ENCODE assay signal across 20 cellular contexts in the genomic region with DNA sequence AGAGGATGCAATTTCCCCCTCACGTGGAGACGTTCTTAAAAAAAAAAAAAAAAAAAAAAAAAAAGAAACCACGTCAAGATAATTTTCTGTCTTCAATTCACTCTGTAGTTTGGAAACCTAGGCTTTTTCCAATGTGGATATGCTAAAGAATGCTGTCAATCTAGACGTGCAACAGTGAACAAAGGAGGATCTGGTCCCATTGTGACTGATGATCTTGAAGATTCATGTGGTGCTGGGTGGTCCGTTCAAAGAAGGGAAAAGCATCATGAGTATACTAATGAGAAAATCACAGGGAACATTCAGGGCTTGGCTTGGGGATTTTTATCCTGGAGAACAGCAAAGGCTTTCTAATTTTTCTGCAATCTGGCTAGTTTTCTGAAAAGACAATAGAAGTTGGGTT.
A peak's percentile ranks its signal among the peaks of the same experiment; 100 is the strongest.
DNase-seq lines count a peak whose midpoint lies in the region; ATAC-seq and TF ChIP-seq lines count a peak whose summit lies in the region.
"Had no signal": no experiment of that assay in that cellular context is flagged by ENCODE, and none has a peak within 500 bp of the region (broad histone marks: within the 10 kb centered on the region; RNA-seq: fewer than 3 reads in every experiment).

No MANE protein-coding gene starts in this region.

- no peaks in the 10 kb centered on the region for H3K9me2 ChIP-seq in GM23338 (ENCODE audit: insufficient read depth)

- H3F3A ChIP-seq in GM23338 (replicated peaks; ENCODE audit: low read depth) (no peaks in the 10 kb centered on the region), neural progenitor cell (ENCODE audit: low read depth) (no peaks in the 10 kb centered on the region)

- DNase-seq in GM23338 (ENCODE audit: low spot score) (no peak), neural progenitor cell (ENCODE audit: low spot score) (peak; percentile 51), sciatic nerve (ENCODE audit: low spot score) (no peak)
- no peak for DNase-seq in activated T-cell treated with anti-CD3 and anti-CD28 coated beads, Interleukin-2, amount 50 U/mL, for 24 hours
- DNase-seq: AML-193; Caco-2; Calu3; CD4-positive, alpha-beta T cell; CD8-positive, alpha-beta T cell; DMS79; DND-41; EL; GDM1 had no signal

- H3K4me3 ChIP-seq in GM23338 (no peak overlapping the region), neural progenitor cell (no peak overlapping the region)
- H3K4me3 ChIP-seq: A549; BLaER1 treated with 17β-estradiol and CSF1 and Interleukin-3, amounts not matched to agents 10 nM and 100 nM; GM12878 had no signal

- H3K9me3 ChIP-seq in neural progenitor cell (ENCODE audit: low read depth), result no peaks in the 10 kb centered on the region
- H3K9me3 ChIP-seq: A549; BLaER1 treated with 17β-estradiol and CSF1 and Interleukin-3, amounts not matched to agents 10 nM and 100 nM; Caco-2 had no signal

- H3K9me3 Mint-ChIP-seq in GM23338 (no peaks in the 10 kb centered on the region), neural progenitor cell (no peaks in the 10 kb centered on the region)
- H3K9me3 Mint-ChIP-seq in activated T-cell treated with anti-CD3 and anti-CD28 coated beads, Interleukin-2, amount 50 U/mL, for 24 hours, result no peaks in the 10 kb centered on the region
- H3K9me3 Mint-ChIP-seq: CD8-positive, alpha-beta T cell had no signal

- H3K27ac ChIP-seq in GM23338 (ENCODE audit: low read depth) (no peak overlapping the region), neural progenitor cell (no peak overlapping the region)
- H3K27ac ChIP-seq: 22Rv1; A549; BLaER1 treated with 17β-estradiol and CSF1 and Interleukin-3, amounts not matched to agents 10 nM and 100 nM; C4-2B had no signal

- H3K36me3 ChIP-seq in GM23338 (ENCODE audit: insufficient read depth) (no peaks in the 10 kb centered on the region), neural progenitor cell (no peaks in the 10 kb centered on the region)
- H3K36me3 ChIP-seq: BLaER1 treated with 17β-estradiol and CSF1 and Interleukin-3, amounts not matched to agents 10 nM and 100 nM had no signal

- no peak for TF ChIP-seq CTCF in GM23338 (conservative IDR thresholded peaks at IDR 0.05; ENCODE audit: low read depth in 2 of 2)
- no peak for TF ChIP-seq CTCF in neural progenitor cell (IDR thresholded peaks at IDR 0.05)

- no peaks in the 10 kb centered on the region for H3K4me1 ChIP-seq in GM23338 (ENCODE audit: insufficient read depth)
- H3K4me1 ChIP-seq in neural progenitor cell, result peaks cover 7% of the 10 kb centered on the region
- H3K4me1 ChIP-seq: A549 had no signal

- H3K79me2 ChIP-seq in GM23338 (replicated peaks; ENCODE audit: insufficient read depth), result no peaks in the 10 kb centered on the region
- no peaks in the 10 kb centered on the region for H3K79me2 ChIP-seq in neural progenitor cell (ENCODE audit: low read depth)

- ATAC-seq in GM23338 (no peak), sciatic nerve (peak; percentile 45), GM21825 (IDR thresholded peaks at IDR 0.05; ENCODE audit: unreplicated experiment) (no peak)
- ATAC-seq: A549; CD8-positive, alpha-beta T cell; GM12878 had no signal

- H3K27me3 ChIP-seq in GM23338 (ENCODE audit: insufficient read depth) (no peaks in the 10 kb centered on the region), neural progenitor cell (no peaks in the 10 kb centered on the region)
- H3K27me3 ChIP-seq: BLaER1 treated with 17β-estradiol and CSF1 and Interleukin-3, amounts not matched to agents 10 nM and 100 nM had no signal

- no peaks in the 10 kb centered on the region for H3K36me3 Mint-ChIP-seq in GM23338 (ENCODE audit: low read depth)
- no peaks in the 10 kb centered on the region for H3K36me3 Mint-ChIP-seq in neural progenitor cell
- no peaks in the 10 kb centered on the region for H3K36me3 Mint-ChIP-seq in activated T-cell treated with anti-CD3 and anti-CD28 coated beads, Interleukin-2, amount 50 U/mL, for 24 hours (ENCODE audit: low read depth)
- H3K36me3 Mint-ChIP-seq: CD8-positive, alpha-beta T cell had no signal

- no peak overlapping the region for H3K27ac Mint-ChIP-seq in GM23338
- no peak overlapping the region for H3K27ac Mint-ChIP-seq in neural progenitor cell
- no peak overlapping the region for H3K27ac Mint-ChIP-seq in activated T-cell treated with anti-CD3 and anti-CD28 coated beads, Interleukin-2, amount 50 U/mL, for 24 hours
- H3K27ac Mint-ChIP-seq: B cell; CD4-positive, alpha-beta T cell; CD8-positive, alpha-beta T cell had no signal

- no peak overlapping the region for H3K9ac ChIP-seq in neural progenitor cell
- H3K9ac ChIP-seq: BLaER1 treated with 17β-estradiol and CSF1 and Interleukin-3, amounts not matched to agents 10 nM and 100 nM had no signal

- H3K4me2 ChIP-seq in GM23338, result no peak overlapping the region
- no peak overlapping the region for H3K4me2 ChIP-seq in neural progenitor cell
- H3K4me2 ChIP-seq: A549; BLaER1 treated with 17β-estradiol and CSF1 and Interleukin-3, amounts not matched to agents 10 nM and 100 nM had no signal

- intact Hi-C loops in sciatic nerve (cut with DNase I), result no loop called here

- H4K20me1 ChIP-seq in GM23338 (replicated peaks; ENCODE audit: insufficient read depth) (no peaks in the 10 kb centered on the region), neural progenitor cell (ENCODE audit: low read depth) (no peaks in the 10 kb centered on the region)
- H4K20me1 ChIP-seq: BLaER1 treated with 17β-estradiol and CSF1 and Interleukin-3, amounts not matched to agents 10 nM and 100 nM had no signal

- H3K4me1 Mint-ChIP-seq in GM23338 (no peaks in the 10 kb centered on the region), neural progenitor cell (peaks cover 8% of the 10 kb centered on the region)
- H3K4me1 Mint-ChIP-seq in activated T-cell treated with anti-CD3 and anti-CD28 coated beads, Interleukin-2, amount 50 U/mL, for 24 hours (ENCODE audit: low read depth), result no peaks in the 10 kb centered on the region
- H3K4me1 Mint-ChIP-seq: B cell had no signal

- H3K4me3 Mint-ChIP-seq in GM23338 (no peak overlapping the region), neural progenitor cell (no peak overlapping the region)
- no peak overlapping the region for H3K4me3 Mint-ChIP-seq in activated T-cell treated with anti-CD3 and anti-CD28 coated beads, Interleukin-2, amount 50 U/mL, for 24 hours
- H3K4me3 Mint-ChIP-seq: B cell; CD4-positive, alpha-beta T cell; CD8-positive, alpha-beta T cell had no signal

- no peaks in the 10 kb centered on the region for H3K27me3 Mint-ChIP-seq in GM23338 (ENCODE audit: insufficient read depth, low read depth, poor library complexity)
- no peaks in the 10 kb centered on the region for H3K27me3 Mint-ChIP-seq in neural progenitor cell (ENCODE audit: insufficient read depth, low read depth)
- H3K27me3 Mint-ChIP-seq in activated T-cell treated with anti-CD3 and anti-CD28 coated beads, Interleukin-2, amount 50 U/mL, for 24 hours, result no peaks in the 10 kb centered on the region
- H3K27me3 Mint-ChIP-seq: B cell had no signal

- 0 out of 2 replicates have a peak overlapping the region, but pooled peaks have one; percentile 38 for H2AFZ ChIP-seq in GM23338
- no peak overlapping the region for H2AFZ ChIP-seq in neural progenitor cell (replicated peaks)

TF ChIP-seq in GM23338, 12 proteins besides CTCF, POLR2A, EP300 and RAD21 (continues in another document):
- TF ChIP-seq, protein P1, sequence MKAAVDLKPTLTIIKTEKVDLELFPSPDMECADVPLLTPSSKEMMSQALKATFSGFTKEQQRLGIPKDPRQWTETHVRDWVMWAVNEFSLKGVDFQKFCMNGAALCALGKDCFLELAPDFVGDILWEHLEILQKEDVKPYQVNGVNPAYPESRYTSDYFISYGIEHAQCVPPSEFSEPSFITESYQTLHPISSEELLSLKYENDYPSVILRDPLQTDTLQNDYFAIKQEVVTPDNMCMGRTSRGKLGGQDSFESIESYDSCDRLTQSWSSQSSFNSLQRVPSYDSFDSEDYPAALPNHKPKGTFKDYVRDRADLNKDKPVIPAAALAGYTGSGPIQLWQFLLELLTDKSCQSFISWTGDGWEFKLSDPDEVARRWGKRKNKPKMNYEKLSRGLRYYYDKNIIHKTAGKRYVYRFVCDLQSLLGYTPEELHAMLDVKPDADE (IDR thresholded peaks at IDR 0.05), result no peak
- TF ChIP-seq, protein P2, sequence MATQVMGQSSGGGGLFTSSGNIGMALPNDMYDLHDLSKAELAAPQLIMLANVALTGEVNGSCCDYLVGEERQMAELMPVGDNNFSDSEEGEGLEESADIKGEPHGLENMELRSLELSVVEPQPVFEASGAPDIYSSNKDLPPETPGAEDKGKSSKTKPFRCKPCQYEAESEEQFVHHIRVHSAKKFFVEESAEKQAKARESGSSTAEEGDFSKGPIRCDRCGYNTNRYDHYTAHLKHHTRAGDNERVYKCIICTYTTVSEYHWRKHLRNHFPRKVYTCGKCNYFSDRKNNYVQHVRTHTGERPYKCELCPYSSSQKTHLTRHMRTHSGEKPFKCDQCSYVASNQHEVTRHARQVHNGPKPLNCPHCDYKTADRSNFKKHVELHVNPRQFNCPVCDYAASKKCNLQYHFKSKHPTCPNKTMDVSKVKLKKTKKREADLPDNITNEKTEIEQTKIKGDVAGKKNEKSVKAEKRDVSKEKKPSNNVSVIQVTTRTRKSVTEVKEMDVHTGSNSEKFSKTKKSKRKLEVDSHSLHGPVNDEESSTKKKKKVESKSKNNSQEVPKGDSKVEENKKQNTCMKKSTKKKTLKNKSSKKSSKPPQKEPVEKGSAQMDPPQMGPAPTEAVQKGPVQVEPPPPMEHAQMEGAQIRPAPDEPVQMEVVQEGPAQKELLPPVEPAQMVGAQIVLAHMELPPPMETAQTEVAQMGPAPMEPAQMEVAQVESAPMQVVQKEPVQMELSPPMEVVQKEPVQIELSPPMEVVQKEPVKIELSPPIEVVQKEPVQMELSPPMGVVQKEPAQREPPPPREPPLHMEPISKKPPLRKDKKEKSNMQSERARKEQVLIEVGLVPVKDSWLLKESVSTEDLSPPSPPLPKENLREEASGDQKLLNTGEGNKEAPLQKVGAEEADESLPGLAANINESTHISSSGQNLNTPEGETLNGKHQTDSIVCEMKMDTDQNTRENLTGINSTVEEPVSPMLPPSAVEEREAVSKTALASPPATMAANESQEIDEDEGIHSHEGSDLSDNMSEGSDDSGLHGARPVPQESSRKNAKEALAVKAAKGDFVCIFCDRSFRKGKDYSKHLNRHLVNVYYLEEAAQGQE (IDR thresholded peaks at IDR 0.05; ENCODE audit: unreplicated experiment), result no peak
- TF ChIP-seq NANOG (IDR thresholded peaks at IDR 0.05; ENCODE audit: borderline replicate concordance) (no peak), POLR2AphosphoS5 (IDR thresholded peaks at IDR 0.05; ENCODE audit: low read depth) (no peak), STAT1 (IDR thresholded peaks at IDR 0.05; ENCODE audit: unreplicated experiment) (no peak)
